ENCODE assay signal across 8 cellular contexts in genomic region chr5:36874465-36874864, GRCh38. TPM values are rescaled to one million over a fixed set of nuclear protein-coding genes. Genes with fewer than 3 reads are reported as not detected.
DNase-seq lines count a peak whose midpoint lies in the region; ATAC-seq and TF ChIP-seq lines count a peak whose summit lies in the region.

No MANE protein-coding gene starts in this region.

- 38 to 39% methylated on average over 3 of the region's 3 CpGs for WGBS in ectodermal cell, 2 experiments

- no peaks in the 10 kb centered on the region for H3K4me1 ChIP-seq in ectodermal cell (ENCODE audit: control insufficient read depth, insufficient read depth, low read length)

- ATAC-seq in HG03457 (IDR thresholded peaks at IDR 0.05; ENCODE audit: unreplicated experiment): no peak

- H3K4me1 Mint-ChIP-seq in osteocyte (ENCODE audit: unreplicated experiment): peaks cover 46% of the 10 kb centered on the region

- H3K27me3 ChIP-seq in GM06990 (replicated peaks; ENCODE audit: control insufficient read depth, insufficient read depth, low read length): no peaks in the 10 kb centered on the region
- H3K27me3 ChIP-seq in ectodermal cell (ENCODE audit: control insufficient read depth, insufficient read depth, low read length, poor library complexity, severe bottlenecking): no peaks in the 10 kb centered on the region

- H3K27ac ChIP-seq in ectodermal cell (ENCODE audit: insufficient read depth, low read depth, low read length, poor library complexity, severe bottlenecking): no peak overlapping the region

- no peak for DNase-seq in GM06990 (ENCODE audit: extremely low read depth, insufficient read length)
- DNase-seq in NCI-H2227 treated with DMSO at 0.1 percent for 48 hours (lab: John Stamatoyannopoulos, UW): peak; percentile 59
- no peak for DNase-seq in osteocyte (ENCODE audit: extremely low spot score, unreplicated experiment)
- no peak for DNase-seq in NCI-H1048 (lab: John Stamatoyannopoulos, UW)
- no peak for DNase-seq in iPS-NIHi11 (ENCODE audit: low spot score)
- DNase-seq in NCI-H2029 (lab: John Stamatoyannopoulos, UW): no peak

- TF ChIP-seq CTCF in GM06990 (IDR thresholded peaks at IDR 0.05; ENCODE audit: insufficient read depth, low read length, poor library complexity, severe bottlenecking) (no peak), osteocyte (IDR thresholded peaks at IDR 0.05) (no peak)

- H3K4me3 Mint-ChIP-seq in osteocyte (ENCODE audit: unreplicated experiment): peak overlapping the region; percentile 86

- H3K36me3 ChIP-seq in GM06990 (ENCODE audit: control insufficient read depth, insufficient read depth, low read length) (no peaks in the 10 kb centered on the region), ectodermal cell (ENCODE audit: control insufficient read depth, insufficient read depth, low read length) (no peaks in the 10 kb centered on the region)

- peak overlapping the region; percentile 70 for H3K4me3 ChIP-seq in GM06990 (replicated peaks; ENCODE audit: low read depth, low read length)
- H3K4me3 ChIP-seq in ectodermal cell (ENCODE audit: insufficient read depth, low read depth, low read length): peak overlapping the region; percentile 95

- peak overlapping the region; percentile 98 for H3K27ac Mint-ChIP-seq in osteocyte (ENCODE audit: unreplicated experiment)

- H3K9me3 ChIP-seq in ectodermal cell (ENCODE audit: control insufficient read depth, low read length): no peaks in the 10 kb centered on the region

- no peaks in the 10 kb centered on the region for H3K9me3 Mint-ChIP-seq in osteocyte (ENCODE audit: unreplicated experiment)

- H3K36me3 Mint-ChIP-seq in osteocyte (ENCODE audit: unreplicated experiment): peaks cover 6% of the 10 kb centered on the region

- H3K27me3 Mint-ChIP-seq in osteocyte (ENCODE audit: unreplicated experiment): no peaks in the 10 kb centered on the region

RNA-seq across cellular contexts. Expression of gene NIPBL, which starts 2.1 kb away (rescaled TPM):
- 40.8 TPM for polyA plus RNA-seq in ectodermal cell (2013, experiment 1 of 4)
- 45.6 TPM for polyA plus RNA-seq in ectodermal cell (2013, experiment 2 of 4)
- polyA plus RNA-seq in ectodermal cell (2013, experiment 3 of 4): 37.7 TPM
- polyA plus RNA-seq in ectodermal cell (2013, experiment 4 of 4): 46.9 TPM
- total RNA-seq in osteocyte: 52.2 and 53.4 TPM in 2 replicates
